Comparison of ENCODE assay signal across 2 cellular contexts in genomic region chr3:97687734-97688133, GRCh38.
TF ChIP-seq lines count a peak whose summit lies in the region.

No MANE protein-coding gene starts in this region.

TF ChIP-seq in HEK293, 187 proteins besides CTCF, POLR2A, EP300 and RAD21 (continued from another document):
- TF ChIP-seq ZNF777 (tag by site-specific recombination; IDR thresholded peaks at IDR 0.05; ENCODE audit: borderline replicate concordance) = no peak
TF ChIP-seq in HEK293: peak in this region for 1.

TF ChIP-seq in WTC11, 78 proteins besides CTCF, POLR2A, EP300 and RAD21 (continued from another document):
- peak; percentile 59; the same call in 1 of the 2 replicates for TF ChIP-seq USF2 (CRISPR knock-in tag; IDR thresholded peaks at IDR 0.05)
- 0 out of 2 replicates have a peak, but pooled peaks have one; percentile 65 for TF ChIP-seq ZNF532 (CRISPR knock-in tag; IDR thresholded peaks at IDR 0.05; ENCODE audit: borderline replicate concordance)
- TF ChIP-seq JUN (CRISPR knock-in tag; IDR thresholded peaks at IDR 0.05) = no peak
- TF ChIP-seq PRDM15 (CRISPR knock-in tag; IDR thresholded peaks at IDR 0.05) = no peak
- peak; percentile 85; the same call in 1 of the 2 replicates for TF ChIP-seq TEAD1 (CRISPR knock-in tag; IDR thresholded peaks at IDR 0.05)
- TF ChIP-seq ZNF423 (CRISPR knock-in tag; IDR thresholded peaks at IDR 0.05) = no peak
